8 cellular contexts compared by ENCODE assay signal in the genomic region with DNA sequence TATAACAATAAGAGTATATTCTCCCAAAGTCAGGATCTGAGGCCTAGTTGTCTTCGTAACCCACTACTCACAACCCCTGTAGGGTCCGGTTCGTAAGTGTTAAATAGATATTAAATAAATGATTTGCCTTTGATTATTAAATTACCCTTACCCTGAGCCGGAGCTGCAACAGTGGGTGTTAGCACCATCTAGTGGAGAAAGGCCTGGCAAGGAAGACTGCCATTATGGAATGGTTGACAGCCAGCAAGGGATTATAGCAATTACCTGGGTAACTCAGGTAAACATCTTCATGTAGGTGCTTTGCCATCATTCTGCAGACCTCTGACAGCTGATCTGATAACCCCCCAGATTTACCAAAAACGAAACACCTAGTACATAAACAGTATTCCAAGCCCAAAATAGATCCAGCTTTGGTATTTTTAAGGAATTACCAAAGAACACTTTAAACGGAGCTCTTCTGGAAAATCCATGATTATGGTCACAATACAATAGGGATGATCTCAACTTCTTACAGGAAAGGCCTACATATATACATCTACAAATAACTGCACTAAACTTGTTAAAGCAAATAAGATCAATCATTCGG.
DNase-seq lines count a peak whose midpoint lies in the region; ATAC-seq and TF ChIP-seq lines count a peak whose summit lies in the region.

No MANE protein-coding gene starts in this region.

- H3K27me3 ChIP-seq in DND-41 (ENCODE audit: insufficient read depth, low read length, poor library complexity) = peaks cover 54% of the 10 kb centered on the region

- intact Hi-C loops in activated T-helper 2 cell treated with anti-CD3 and anti-CD28 coated beads, Interferon-gamma antibody, Interleukin-2, Interleukin-4, amounts not matched to agents 10 μg/mL and 5 μg/mL and 100 μg/mL, durations not matched to agents 14 hours and 24 hours and 36 hours (cut with micrococcal nuclease) = loop anchor here (2.0 kb wide), 1 partner anchor 995 kb away; no protein-coding TSS in a partner anchor

- H3K27me3 Mint-ChIP-seq in activated CD8-positive, alpha-beta memory T cell treated with anti-CD3 and anti-CD28 coated beads, Interleukin-2, amount 10 ng/mL, durations not matched to agents 7 days and 5 days = peaks cover 38% of the 10 kb centered on the region
- H3K27me3 Mint-ChIP-seq in activated T-helper 2 cell treated with anti-CD3 and anti-CD28 coated beads, Interferon-gamma antibody, Interleukin-2, Interleukin-4, amounts not matched to agents 10 μg/mL and 5 μg/mL and 100 μg/mL, durations not matched to agents 14 hours and 24 hours and 36 hours (ENCODE audit: low read depth) = peaks cover 29% of the 10 kb centered on the region

- H3K4me2 ChIP-seq in DND-41 (ENCODE audit: insufficient read depth, low read length) = no peak overlapping the region

- ATAC-seq in DND-41 (ENCODE audit: insufficient read depth, low read depth) (peak; percentile 68), GM19023 (IDR thresholded peaks at IDR 0.05; ENCODE audit: unreplicated experiment) (no peak)
- ATAC-seq in activated CD8-positive, alpha-beta memory T cell treated with anti-CD3 and anti-CD28 coated beads, Interleukin-2, amount 10 ng/mL, durations not matched to agents 7 days and 5 days = no peak

- no peak overlapping the region for H2AFZ ChIP-seq in DND-41 (ENCODE audit: low read depth, low read length)

- H3K27ac ChIP-seq in DND-41 (ENCODE audit: low read length) (no peak overlapping the region), RWPE1 (no peak overlapping the region)

- H3K4me3 Mint-ChIP-seq in activated CD8-positive, alpha-beta memory T cell treated with anti-CD3 and anti-CD28 coated beads, Interleukin-2, amount 10 ng/mL, durations not matched to agents 7 days and 5 days = no peak overlapping the region
- H3K4me3 Mint-ChIP-seq in activated T-helper 2 cell treated with anti-CD3 and anti-CD28 coated beads, Interferon-gamma antibody, Interleukin-2, Interleukin-4, amounts not matched to agents 10 μg/mL and 5 μg/mL and 100 μg/mL, durations not matched to agents 14 hours and 24 hours and 36 hours (ENCODE audit: low read depth) = no peak overlapping the region

- CTCF ChIA-PET in RWPE1 (lab: Yijun Ruan, JAX) = interaction anchor here (0.5 to 2.1 kb wide), 19 partner anchors 9 to 1450 kb away, joined by 3 to 12 read pairs (median 4); partner anchors contain the start of gene HTR7
- CTCF ChIA-PET in activated CD8-positive, alpha-beta memory T cell treated with anti-CD3 and anti-CD28 coated beads, Interleukin-2, amount 10 ng/mL, durations not matched to agents 7 days and 5 days (lab: Charles Lee) = interaction anchor here (0.8 to 1.6 kb wide), 4 partner anchors 13 to 103 kb away, joined by 3 to 4 read pairs (median 3); no protein-coding TSS in a partner anchor

- H3K27ac Mint-ChIP-seq in activated CD8-positive, alpha-beta memory T cell treated with anti-CD3 and anti-CD28 coated beads, Interleukin-2, amount 10 ng/mL, durations not matched to agents 7 days and 5 days = no peak overlapping the region
- no peak overlapping the region for H3K27ac Mint-ChIP-seq in activated T-helper 2 cell treated with anti-CD3 and anti-CD28 coated beads, Interferon-gamma antibody, Interleukin-2, Interleukin-4, amounts not matched to agents 10 μg/mL and 5 μg/mL and 100 μg/mL, durations not matched to agents 14 hours and 24 hours and 36 hours

- peak; percentile 82 for TF ChIP-seq CTCF in DND-41 (IDR thresholded peaks at IDR 0.05; ENCODE audit: borderline replicate concordance, extremely low read depth, low read length, poor library complexity, severe bottlenecking)
- peak; percentile 76 for TF ChIP-seq CTCF in RWPE1 (conservative IDR thresholded peaks at IDR 0.05; ENCODE audit: low read depth)

- no peaks in the 10 kb centered on the region for H3K9me3 Mint-ChIP-seq in activated CD8-positive, alpha-beta memory T cell treated with anti-CD3 and anti-CD28 coated beads, Interleukin-2, amount 10 ng/mL, durations not matched to agents 7 days and 5 days (ENCODE audit: low read depth)
- no peaks in the 10 kb centered on the region for H3K9me3 Mint-ChIP-seq in activated T-helper 2 cell treated with anti-CD3 and anti-CD28 coated beads, Interferon-gamma antibody, Interleukin-2, Interleukin-4, amounts not matched to agents 10 μg/mL and 5 μg/mL and 100 μg/mL, durations not matched to agents 14 hours and 24 hours and 36 hours

- no peaks in the 10 kb centered on the region for H3K4me1 ChIP-seq in DND-41 (ENCODE audit: insufficient read depth, low read length)

- H3K9ac ChIP-seq in DND-41 (ENCODE audit: low read depth, low read length) = no peak overlapping the region

- POLR2A ChIA-PET in RWPE1 (lab: Yijun Ruan, JAX; ENCODE audit: low non-redundant PET) = no interaction called here

- H4K20me1 ChIP-seq in DND-41 (ENCODE audit: insufficient read depth, low read length) = no peaks in the 10 kb centered on the region

- no peak overlapping the region for H3K4me3 ChIP-seq in DND-41 (ENCODE audit: low read depth in 1 of 2, low read length in 2 of 2)

- no peaks in the 10 kb centered on the region for H3K36me3 Mint-ChIP-seq in activated CD8-positive, alpha-beta memory T cell treated with anti-CD3 and anti-CD28 coated beads, Interleukin-2, amount 10 ng/mL, durations not matched to agents 7 days and 5 days
- no peaks in the 10 kb centered on the region for H3K36me3 Mint-ChIP-seq in activated T-helper 2 cell treated with anti-CD3 and anti-CD28 coated beads, Interferon-gamma antibody, Interleukin-2, Interleukin-4, amounts not matched to agents 10 μg/mL and 5 μg/mL and 100 μg/mL, durations not matched to agents 14 hours and 24 hours and 36 hours (ENCODE audit: low read depth)

- peaks cover 4% of the 10 kb centered on the region for H3K4me1 Mint-ChIP-seq in activated CD8-positive, alpha-beta memory T cell treated with anti-CD3 and anti-CD28 coated beads, Interleukin-2, amount 10 ng/mL, durations not matched to agents 7 days and 5 days
- H3K4me1 Mint-ChIP-seq in activated T-helper 2 cell treated with anti-CD3 and anti-CD28 coated beads, Interferon-gamma antibody, Interleukin-2, Interleukin-4, amounts not matched to agents 10 μg/mL and 5 μg/mL and 100 μg/mL, durations not matched to agents 14 hours and 24 hours and 36 hours (ENCODE audit: low read depth) = peaks cover 10% of the 10 kb centered on the region

- no peaks in the 10 kb centered on the region for H3K36me3 ChIP-seq in DND-41 (ENCODE audit: insufficient read depth, low read length)

- DNase-seq in DND-41 = peak; percentile 25
- peak; percentile 10 for DNase-seq in HK-2 (ENCODE audit: unreplicated experiment)
- DNase-seq in RWPE1 (ENCODE audit: low spot score) = peak; percentile 48
- DNase-seq in erythroblast (lab: John Stamatoyannopoulos, UW) = peak; percentile 10 to 45
- peak; percentile 11 for DNase-seq in non-pigmented ciliary epithelial cell (ENCODE audit: low read depth)
- no peak for DNase-seq in activated CD8-positive, alpha-beta memory T cell treated with anti-CD3 and anti-CD28 coated beads, Interleukin-2, amount 10 ng/mL, durations not matched to agents 7 days and 5 days
- DNase-seq in activated T-helper 2 cell treated with anti-CD3 and anti-CD28 coated beads, Interferon-gamma antibody, Interleukin-2, Interleukin-4, amounts not matched to agents 10 μg/mL and 5 μg/mL and 100 μg/mL, durations not matched to agents 14 hours and 24 hours and 36 hours (ENCODE audit: low spot score) = no peak

- no peak for TF ChIP-seq POLR2A in erythroblast (IDR thresholded peaks at IDR 0.05; ENCODE audit: low read length)

- H3K9me3 ChIP-seq in DND-41 (ENCODE audit: insufficient read depth, low read length, severe bottlenecking) = no peaks in the 10 kb centered on the region

- no peaks in the 10 kb centered on the region for H3K79me2 ChIP-seq in DND-41 (ENCODE audit: insufficient read depth, low read length)

Comparison
In these comparisons a context has a peak if more than half of its experiments do, and no peak if none do; other contexts are left out.
1. DNase-seq: peak in DND-41 (single experiment), HK-2 (single experiment), RWPE1 (single experiment), erythroblast (2 of 2) and non-pigmented ciliary epithelial cell (single experiment); none in activated CD8-positive, alpha-beta memory T cell treated with anti-CD3 and anti-CD28 coated beads, Interleukin-2, amount 10 ng/mL, durations not matched to agents 7 days and 5 days (single experiment) and activated T-helper 2 cell treated with anti-CD3 and anti-CD28 coated beads, Interferon-gamma antibody, Interleukin-2, Interleukin-4, amounts not matched to agents 10 μg/mL and 5 μg/mL and 100 μg/mL, durations not matched to agents 14 hours and 24 hours and 36 hours (single experiment).